ENCODE assay signal across 15 cellular contexts in the genomic region with DNA sequence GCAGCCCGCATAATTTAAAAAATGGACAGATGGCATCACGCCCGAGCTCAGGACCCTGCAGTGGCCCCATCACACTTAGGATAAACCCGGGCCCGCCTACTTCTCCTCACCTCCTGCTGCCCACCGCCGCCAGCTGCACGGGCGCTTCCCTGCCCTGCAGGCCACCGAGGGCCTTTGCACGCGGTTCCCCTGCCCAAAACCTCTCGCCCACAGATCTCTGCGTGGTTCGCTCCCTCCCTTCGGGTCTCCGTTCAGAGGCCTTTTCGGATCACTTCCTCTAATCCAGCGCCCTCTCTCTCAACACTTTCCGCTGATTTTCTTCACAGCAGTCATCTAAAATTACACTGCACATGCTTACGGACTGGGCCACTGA. TPM values are rescaled to one million over a fixed set of nuclear protein-coding genes. Genes with fewer than 3 reads are reported as not detected.
DNase-seq lines count a peak whose midpoint lies in the region; ATAC-seq, FAIRE-seq and TF ChIP-seq lines count a peak whose summit lies in the region.
"Had no signal": no experiment of that assay in that cellular context is flagged by ENCODE, and none has a peak within 500 bp of the region (broad histone marks: within the 10 kb centered on the region; RNA-seq: fewer than 3 reads in every experiment).

No MANE protein-coding gene starts in this region.

- TF ChIP-seq POLR2A in GM12891 (IDR thresholded peaks at IDR 0.05; ENCODE audit: low read depth, low read length) = no peak

- CTCF ChIA-PET in T-cell (lab: Charles Lee) = interaction anchor here in 1 of 2 donors (0.6 kb wide), 1 partner anchor 19 kb away, joined by 4 read pairs; no protein-coding TSS in a partner anchor

- H3K9me3 Mint-ChIP-seq in T-cell = no peaks in the 10 kb centered on the region
- H3K9me3 Mint-ChIP-seq: activated T-cell treated with anti-CD3 and anti-CD28 coated beads, Interleukin-2, amount 50 U/mL, for 24 hours had no signal

- H3K27ac Mint-ChIP-seq in T-cell = peak overlapping the region in 1 of 2 donors; percentile 8
- H3K27ac Mint-ChIP-seq: activated T-cell treated with anti-CD3 and anti-CD28 coated beads, Interleukin-2, amount 50 U/mL, for 24 hours had no signal

- DNase-seq in NCI-H146 (lab: John Stamatoyannopoulos, UW) (peak; percentile 51), NCI-H146 treated with DMSO at 0.1 percent for 48 hours (lab: John Stamatoyannopoulos, UW; ENCODE audit: unreplicated experiment) (no peak), GM12891 (ENCODE audit: insufficient read length, low spot score) (no peak), T-cell (no peak), RCC 7860 (ENCODE audit: low spot score) (no peak)
- no peak for DNase-seq in activated naive CD4-positive, alpha-beta T cell treated with anti-CD3 and anti-CD28 coated beads, Interleukin-2, amount 50 U/mL, for 16 hours
- DNase-seq: central memory CD4-positive, alpha-beta T cell; T1000; thyroid gland had no signal

- peak overlapping the region in 2 of 3 donors; percentile 11 to 72 for H3K4me3 Mint-ChIP-seq in T-cell

- peak overlapping the region; percentile 10 for H3K27ac ChIP-seq in layer of hippocampus (ENCODE audit: low read depth, low read length)
- H3K27ac ChIP-seq: A549, right atrium auricular region, thyroid gland had no signal

- H3K27me3 ChIP-seq in layer of hippocampus (ENCODE audit: control insufficient read depth, insufficient read depth, low read length) = peaks cover 9% of the 10 kb centered on the region

- ATAC-seq in T-cell (replicated peaks in 1 of 4) (peak in 1 of 4 experiments; percentile 29), HG02642 (IDR thresholded peaks at IDR 0.05; ENCODE audit: poor library complexity, unreplicated experiment) (no peak)

- POLR2A ChIA-PET in T-cell (lab: Charles Lee) = no interaction called here

- no peaks in the 10 kb centered on the region for H3K36me3 Mint-ChIP-seq in T-cell

- H3K27me3 Mint-ChIP-seq in T-cell = peaks cover 63 to 81% of the 10 kb centered on the region in 2 donors

- peaks cover 19 to 32% (median 31%) of the 10 kb centered on the region in 3 donors for H3K4me1 Mint-ChIP-seq in T-cell

- FAIRE-seq in GM12891 (lab: Jason Lieb, UNC) (no peak), RCC 7860 (lab: Jason Lieb, UNC) (no peak)
- FAIRE-seq: A549 had no signal

TF ChIP-seq in GM12891, 5 proteins besides CTCF, POLR2A, EP300 and RAD21:
- peak; percentile 54 for TF ChIP-seq SPI1 (IDR thresholded peaks at IDR 0.05; ENCODE audit: low read depth, low read length)
- TF ChIP-seq TAF1 (IDR thresholded peaks at IDR 0.05; ENCODE audit: low read depth, low read length) = no peak

RNA-seq across cellular contexts. Expression of a gene that starts 1.8 kb away (rescaled TPM):
- polyA plus RNA-seq in GM12891 (2012; ENCODE audit: low read depth, missing spikeins) = not detected
- not detected for total RNA-seq in T-cell
- total RNA-seq: mononuclear cell, right atrium auricular region, thyroid gland had no signal

RNA-seq across cellular contexts. Expression of a gene that starts 20.1 kb away (rescaled TPM):
- polyA plus RNA-seq in GM12891 (2012; ENCODE audit: low read depth, missing spikeins) = 47.2 TPM
- 10 to 100 TPM in 3 of 5 donors, 1 to 10 TPM in 2; 6.8 to 18.9 (median 14.7) TPM for total RNA-seq in T-cell

RNA-seq across cellular contexts. Expression of a gene that starts 23.2 kb away (rescaled TPM):
- not detected for polyA plus RNA-seq in GM12891 (2012; ENCODE audit: low read depth, missing spikeins)
- total RNA-seq in T-cell = not detected
- total RNA-seq: mononuclear cell, right atrium auricular region, thyroid gland had no signal
- polyA plus RNA-seq: A549 had no signal

RNA-seq across cellular contexts. Expression of a gene that starts 33.7 kb away (rescaled TPM):
- polyA plus RNA-seq in GM12891 (2012; ENCODE audit: low read depth, missing spikeins) = 43.0 TPM
- 10 to 100 TPM; 27.5 to 75.2 (median 35.1) TPM for total RNA-seq in T-cell

RNA-seq across cellular contexts. Expression of a gene that starts 35.1 kb away (rescaled TPM):
- 5.0 TPM for polyA plus RNA-seq in GM12891 (2012; ENCODE audit: low read depth, missing spikeins)
- total RNA-seq in T-cell = 10 to 100 TPM; 14.2 to 24.1 (median 16.2) TPM
